ENCODE assay signal across 2 cellular contexts in the genomic region with DNA sequence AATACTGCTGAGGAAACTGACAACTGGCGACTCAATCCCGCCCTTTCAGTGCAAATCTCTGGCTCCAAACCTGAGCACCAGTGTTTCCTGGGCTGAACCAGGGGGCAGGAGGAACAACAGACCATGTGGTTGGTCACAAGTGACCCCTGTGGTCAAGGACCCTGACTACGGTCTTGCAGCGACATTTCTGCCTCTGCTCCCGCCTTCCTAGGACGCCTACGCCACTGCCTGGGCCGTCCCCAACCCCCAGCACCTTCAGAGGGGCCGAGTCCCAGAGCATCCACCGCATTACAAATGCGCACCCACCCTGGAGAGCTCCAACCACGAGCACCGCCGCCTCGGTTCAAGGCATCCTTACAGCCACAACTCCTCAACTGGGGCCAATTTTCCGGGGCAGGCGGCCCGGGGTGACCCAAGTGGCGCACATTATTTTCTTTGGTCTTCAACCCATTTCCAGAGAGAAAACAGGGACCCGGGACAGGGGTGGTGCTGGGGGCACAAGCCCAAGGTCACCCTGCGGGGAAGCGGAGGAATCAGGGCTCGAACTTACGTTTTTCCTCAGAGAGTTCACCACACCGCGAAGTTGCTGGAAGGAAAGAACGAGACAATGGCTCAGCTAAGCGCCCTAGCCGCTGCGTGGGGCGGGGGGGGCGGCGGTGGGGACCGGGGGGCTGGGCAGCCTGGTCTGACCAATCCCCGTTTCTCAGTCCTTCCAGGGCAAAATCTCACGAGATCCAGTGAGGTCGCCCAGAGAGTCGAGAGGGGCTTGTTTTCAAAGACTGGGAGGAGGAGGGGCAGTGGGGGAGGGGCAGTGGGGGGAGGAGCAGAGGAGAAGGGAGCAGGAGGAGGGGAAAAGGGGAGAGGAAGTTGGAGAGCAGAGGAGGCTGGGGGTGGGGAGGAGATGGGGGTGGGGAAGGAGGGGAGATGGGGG.
TF ChIP-seq lines count a peak whose summit lies in the region.

No MANE protein-coding gene starts in this region.

TF ChIP-seq in A549, 52 proteins besides CTCF, POLR2A, EP300 and RAD21:
- peak; percentile 78 for TF ChIP-seq CHD2 (IDR thresholded peaks at IDR 0.05; ENCODE audit: low read length, partially characterized antibody)
- no peak for TF ChIP-seq POLR2AphosphoS2 (conservative IDR thresholded peaks at IDR 0.05; ENCODE audit: low read length)

TF ChIP-seq in SK-N-SH, 30 proteins besides CTCF, POLR2A, EP300 and RAD21:
- TF ChIP-seq YY1 (IDR thresholded peaks at IDR 0.05; ENCODE audit: low read depth) = no peak
- no peak for TF ChIP-seq NRF1 (IDR thresholded peaks at IDR 0.05; ENCODE audit: low read depth, low read length)
- TF ChIP-seq TAF1 (IDR thresholded peaks at IDR 0.05; ENCODE audit: borderline replicate concordance, low read depth, low read length) = no peak
- peak; percentile 98 for TF ChIP-seq CHD2 (IDR thresholded peaks at IDR 0.05; ENCODE audit: low read length, partially characterized antibody)
- no peak for TF ChIP-seq RFX5 (IDR thresholded peaks at IDR 0.05; ENCODE audit: low read length)
- no peak for TF ChIP-seq FOSL2 (IDR thresholded peaks at IDR 0.05; ENCODE audit: borderline replicate concordance, low read depth)
- TF ChIP-seq POLR2AphosphoS5 (IDR thresholded peaks at IDR 0.05; ENCODE audit: low read depth, low read length) = peak; percentile 29; the same call in 1 of the 2 replicates
- TF ChIP-seq, protein P1, sequence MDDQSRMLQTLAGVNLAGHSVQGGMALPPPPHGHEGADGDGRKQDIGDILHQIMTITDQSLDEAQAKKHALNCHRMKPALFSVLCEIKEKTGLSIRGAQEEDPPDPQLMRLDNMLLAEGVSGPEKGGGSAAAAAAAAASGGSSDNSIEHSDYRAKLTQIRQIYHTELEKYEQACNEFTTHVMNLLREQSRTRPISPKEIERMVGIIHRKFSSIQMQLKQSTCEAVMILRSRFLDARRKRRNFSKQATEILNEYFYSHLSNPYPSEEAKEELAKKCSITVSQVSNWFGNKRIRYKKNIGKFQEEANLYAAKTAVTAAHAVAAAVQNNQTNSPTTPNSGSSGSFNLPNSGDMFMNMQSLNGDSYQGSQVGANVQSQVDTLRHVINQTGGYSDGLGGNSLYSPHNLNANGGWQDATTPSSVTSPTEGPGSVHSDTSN (IDR thresholded peaks at IDR 0.05) = no peak
- no peak for TF ChIP-seq GABPA (IDR thresholded peaks at IDR 0.05; ENCODE audit: low read depth)
- TF ChIP-seq SIN3A (IDR thresholded peaks at IDR 0.05; ENCODE audit: borderline replicate concordance, low read depth, low read length) = no peak
- TF ChIP-seq REST (IDR thresholded peaks at IDR 0.05; ENCODE audit: low read depth, low read length) = peak; percentile 34; the same call in 1 of the 2 replicates
- TF ChIP-seq USF2 (IDR thresholded peaks at IDR 0.05; ENCODE audit: borderline replicate concordance, low read depth, low read length) = no peak
- no peak for TF ChIP-seq NFIC (IDR thresholded peaks at IDR 0.05; ENCODE audit: borderline replicate concordance)
- no peak for TF ChIP-seq TEAD4 (IDR thresholded peaks at IDR 0.05; ENCODE audit: borderline replicate concordance, insufficient read depth)
- TF ChIP-seq ELF1 (IDR thresholded peaks at IDR 0.05) = no peak
- TF ChIP-seq FOXM1 (IDR thresholded peaks at IDR 0.05; ENCODE audit: low read depth) = no peak
- no peak for TF ChIP-seq MEF2A (IDR thresholded peaks at IDR 0.05; ENCODE audit: borderline replicate concordance, low read depth)
- TF ChIP-seq, protein P2, sequence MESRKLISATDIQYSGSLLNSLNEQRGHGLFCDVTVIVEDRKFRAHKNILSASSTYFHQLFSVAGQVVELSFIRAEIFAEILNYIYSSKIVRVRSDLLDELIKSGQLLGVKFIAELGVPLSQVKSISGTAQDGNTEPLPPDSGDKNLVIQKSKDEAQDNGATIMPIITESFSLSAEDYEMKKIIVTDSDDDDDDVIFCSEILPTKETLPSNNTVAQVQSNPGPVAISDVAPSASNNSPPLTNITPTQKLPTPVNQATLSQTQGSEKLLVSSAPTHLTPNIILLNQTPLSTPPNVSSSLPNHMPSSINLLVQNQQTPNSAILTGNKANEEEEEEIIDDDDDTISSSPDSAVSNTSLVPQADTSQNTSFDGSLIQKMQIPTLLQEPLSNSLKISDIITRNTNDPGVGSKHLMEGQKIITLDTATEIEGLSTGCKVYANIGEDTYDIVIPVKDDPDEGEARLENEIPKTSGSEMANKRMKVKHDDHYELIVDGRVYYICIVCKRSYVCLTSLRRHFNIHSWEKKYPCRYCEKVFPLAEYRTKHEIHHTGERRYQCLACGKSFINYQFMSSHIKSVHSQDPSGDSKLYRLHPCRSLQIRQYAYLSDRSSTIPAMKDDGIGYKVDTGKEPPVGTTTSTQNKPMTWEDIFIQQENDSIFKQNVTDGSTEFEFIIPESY (IDR thresholded peaks at IDR 0.05; ENCODE audit: borderline replicate concordance, low read depth) = peak; percentile 89; the same call in 1 of the 2 replicates
- TF ChIP-seq, protein P3, sequence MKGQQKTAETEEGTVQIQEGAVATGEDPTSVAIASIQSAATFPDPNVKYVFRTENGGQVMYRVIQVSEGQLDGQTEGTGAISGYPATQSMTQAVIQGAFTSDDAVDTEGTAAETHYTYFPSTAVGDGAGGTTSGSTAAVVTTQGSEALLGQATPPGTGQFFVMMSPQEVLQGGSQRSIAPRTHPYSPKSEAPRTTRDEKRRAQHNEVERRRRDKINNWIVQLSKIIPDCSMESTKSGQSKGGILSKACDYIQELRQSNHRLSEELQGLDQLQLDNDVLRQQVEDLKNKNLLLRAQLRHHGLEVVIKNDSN (IDR thresholded peaks at IDR 0.05; ENCODE audit: borderline replicate concordance, low read depth) = no peak
- TF ChIP-seq, protein P4, sequence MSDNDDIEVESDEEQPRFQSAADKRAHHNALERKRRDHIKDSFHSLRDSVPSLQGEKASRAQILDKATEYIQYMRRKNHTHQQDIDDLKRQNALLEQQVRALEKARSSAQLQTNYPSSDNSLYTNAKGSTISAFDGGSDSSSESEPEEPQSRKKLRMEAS (IDR thresholded peaks at IDR 0.05; ENCODE audit: low read depth) = no peak
- no peak for TF ChIP-seq TCF12 (IDR thresholded peaks at IDR 0.05)
- TF ChIP-seq, protein P5, sequence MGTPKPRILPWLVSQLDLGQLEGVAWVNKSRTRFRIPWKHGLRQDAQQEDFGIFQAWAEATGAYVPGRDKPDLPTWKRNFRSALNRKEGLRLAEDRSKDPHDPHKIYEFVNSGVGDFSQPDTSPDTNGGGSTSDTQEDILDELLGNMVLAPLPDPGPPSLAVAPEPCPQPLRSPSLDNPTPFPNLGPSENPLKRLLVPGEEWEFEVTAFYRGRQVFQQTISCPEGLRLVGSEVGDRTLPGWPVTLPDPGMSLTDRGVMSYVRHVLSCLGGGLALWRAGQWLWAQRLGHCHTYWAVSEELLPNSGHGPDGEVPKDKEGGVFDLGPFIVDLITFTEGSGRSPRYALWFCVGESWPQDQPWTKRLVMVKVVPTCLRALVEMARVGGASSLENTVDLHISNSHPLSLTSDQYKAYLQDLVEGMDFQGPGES (IDR thresholded peaks at IDR 0.05; ENCODE audit: low read depth, low read length) = no peak
- TF ChIP-seq JUND (IDR thresholded peaks at IDR 0.05) = no peak
- no peak for TF ChIP-seq RXRA (IDR thresholded peaks at IDR 0.05; ENCODE audit: borderline replicate concordance, low read depth)
- TF ChIP-seq FOXJ3 (CRISPR knock-in tag; IDR thresholded peaks at IDR 0.05) = no peak
- no peak for TF ChIP-seq SMC3 (IDR thresholded peaks at IDR 0.05; ENCODE audit: low read depth, low read length)
- TF ChIP-seq EZH2phosphoT487 (IDR thresholded peaks at IDR 0.05; ENCODE audit: borderline replicate concordance, low read depth) = no peak
- no peak for TF ChIP-seq RCOR1 (IDR thresholded peaks at IDR 0.05; ENCODE audit: low read length)
- no peak for TF ChIP-seq GATA2 (CRISPR knock-in tag; IDR thresholded peaks at IDR 0.05)
- TF ChIP-seq MXI1 (IDR thresholded peaks at IDR 0.05; ENCODE audit: low read depth, low read length) = 0 out of 2 replicates have a peak, but pooled peaks have one; percentile 25
TF ChIP-seq in SK-N-SH: peak in this region for 5.
